In genomic region chr9:132723809-132724208, GRCh38 we compare ENCODE assay signal across 33 cellular contexts.
"Had no signal": no experiment of that assay in that cellular context is flagged by ENCODE, and none has a peak within 500 bp of the region (broad histone marks: within the 10 kb centered on the region; RNA-seq: fewer than 3 reads in every experiment).

No MANE protein-coding gene starts in this region.

- H3K36me3 ChIP-seq: adrenal gland, brain microvascular endothelial cell, breast epithelium had no signal

- H3K4me3 ChIP-seq: adrenal gland, body of pancreas, breast epithelium had no signal

- H3K9me3 ChIP-seq: adrenal gland, body of pancreas, breast epithelium had no signal

- H3K4me1 ChIP-seq: adrenal gland, body of pancreas, breast epithelium had no signal

- DNase-seq: activated B cell treated with CpG ODN at 0.5 μM for 24 hours; activated CD4-positive, alpha-beta memory T cell treated with anti-CD3 and anti-CD28 coated beads for 36 hours; activated CD4-positive, alpha-beta T cell treated with anti-CD3 and anti-CD28 coated beads for 4 hours; activated CD4-positive, alpha-beta T cell treated with anti-CD3 and anti-CD28 coated beads, Interleukin-2, amount 10 ng/mL, durations not matched to agents 24 days and 14 days; activated CD4-positive, alpha-beta T cell treated with anti-CD3 and anti-CD28 coated beads, Interleukin-2, amount 50 U/mL, for 1 hour; activated CD4-positive, alpha-beta T cell treated with anti-CD3 and anti-CD28 coated beads, Interleukin-2, amount 50 U/mL, for 4 hours; activated CD4-positive, CD25-positive, alpha-beta regulatory T cell treated with anti-CD3 and anti-CD28 coated beads, Interleukin-2, amount 50 U/mL, for 72 hours; activated CD8-positive, alpha-beta memory T cell treated with anti-CD3 and anti-CD28 coated beads, Interleukin-2, amount 50 U/mL, for 4 hours; activated CD8-positive, alpha-beta T cell treated with anti-CD3 and anti-CD28 coated beads for 36 hours; activated effector memory CD4-positive, alpha-beta T cell treated with anti-CD3 and anti-CD28 coated beads, Interleukin-2, amount 50 U/mL, for 16 hours; activated gamma-delta T cell treated with Interleukin-2 at 50 U/mL for 16 hours; activated naive CD4-positive, alpha-beta T cell; activated naive CD4-positive, alpha-beta T cell treated with anti-CD3 and anti-CD28 coated beads for 36 hours; activated naive CD4-positive, alpha-beta T cell treated with anti-CD3 and anti-CD28 coated beads, Interleukin-2, amount 50 U/mL, for 16 hours; activated naive CD8-positive, alpha-beta T cell treated with anti-CD3 and anti-CD28 coated beads for 36 hours; activated T-cell treated with anti-CD3 and anti-CD28 coated beads for 4 hours; activated T-cell treated with anti-CD3 and anti-CD28 coated beads, Interleukin-2, amount 50 U/mL, for 1 hour; activated T-cell treated with anti-CD3 and anti-CD28 coated beads, Interleukin-2, amount 50 U/mL, for 4 hours; activated T-cell treated with anti-CD3 and anti-CD28 coated beads, Interleukin-2, amount 50 U/mL, for 72 hours; adrenal gland; amniotic stem cell; aorta; body of pancreas; brain microvascular endothelial cell; caudate nucleus; cerebellar nuclear complex; T-cell; T-helper 17 cell; T1000 had no signal

- H3K27ac ChIP-seq: adrenal gland, body of pancreas, brain microvascular endothelial cell, breast epithelium, VCaP had no signal

- H3K27me3 ChIP-seq: adrenal gland, body of pancreas, breast epithelium had no signal

- ATAC-seq: activated CD8-positive, alpha-beta T cell treated with anti-CD3 and anti-CD28 coated beads for 36 hours; activated naive CD4-positive, alpha-beta T cell treated with anti-CD3 and anti-CD28 coated beads, Interleukin-2, amount 50 U/mL, for 72 hours; activated T-cell treated with anti-CD3 and anti-CD28 coated beads, Interleukin-2, amount 50 U/mL, for 4 hours; activated T-cell treated with anti-CD3 and anti-CD28 coated beads, Interleukin-2, amount 50 U/mL, for 72 hours; activated T-helper 17 cell treated with anti-CD3 and anti-CD28 coated beads, Interleukin-2, amount 50 U/mL, for 72 hours; body of pancreas; T-cell; T-helper 17 cell had no signal
